In genomic region chrX:37349131-37350033, GRCh38 we compare ENCODE assay signal across 8 cellular contexts. TPM values are rescaled to one million over a fixed set of nuclear protein-coding genes. Genes with fewer than 3 reads are reported as not detected.
DNase-seq lines count a peak whose midpoint lies in the region; TF ChIP-seq lines count a peak whose summit lies in the region.

Gene PRRG1 (plus strand): TSS chrX:37349364. CDS start chrX:37406250, 56,886 bp downstream.

- CTCF ChIA-PET in activated naive CD4-positive, alpha-beta T cell treated with anti-CD3 and anti-CD28 coated beads for 36 hours (lab: Charles Lee), result no interaction called here

- peak within 1 kb of the TSS; percentile 34 for H3K4me3 Mint-ChIP-seq in activated naive CD4-positive, alpha-beta T cell treated with anti-CD3 and anti-CD28 coated beads for 36 hours

- peaks cover 4% of the 10 kb centered on the region for H3K4me1 Mint-ChIP-seq in activated naive CD4-positive, alpha-beta T cell treated with anti-CD3 and anti-CD28 coated beads for 36 hours (ENCODE audit: low read depth)

- no peak for TF ChIP-seq CTCF in kidney epithelial cell (IDR thresholded peaks at IDR 0.05; ENCODE audit: insufficient read depth, low read length, poor library complexity, severe bottlenecking)

- no peaks in the 10 kb centered on the region for H3K27me3 ChIP-seq in kidney epithelial cell (ENCODE audit: control insufficient read depth, insufficient read depth, low read length)
- H3K27me3 ChIP-seq in skeletal muscle satellite cell (ENCODE audit: control insufficient read depth, insufficient read depth, low read length), result no peaks in the 10 kb centered on the region

- H3K4me1 ChIP-seq in skeletal muscle satellite cell (ENCODE audit: control insufficient read depth, insufficient read depth, low read length), result peaks cover 8% of the 10 kb centered on the region

- peak within 1 kb of the TSS; percentile 89 for H3K9ac ChIP-seq in skeletal muscle satellite cell (ENCODE audit: low read depth, low read length)

- H3K4me2 ChIP-seq in skeletal muscle satellite cell (ENCODE audit: low read length), result peak within 1 kb of the TSS; percentile 84

- H3K4me3 ChIP-seq in kidney epithelial cell (ENCODE audit: low read depth, low read length) (peak within 1 kb of the TSS; percentile 81), skeletal muscle satellite cell (ENCODE audit: low read length) (peak within 1 kb of the TSS; percentile 90)

- H3K9me3 Mint-ChIP-seq in activated naive CD4-positive, alpha-beta T cell treated with anti-CD3 and anti-CD28 coated beads for 36 hours, result no peaks in the 10 kb centered on the region

- DNase-seq in activated naive CD4-positive, alpha-beta T cell treated with anti-CD3 and anti-CD28 coated beads for 36 hours, result no peak
- no peak for DNase-seq in activated naive CD4-positive, alpha-beta T cell treated with anti-CD3 and anti-CD28 coated beads, Interleukin-2, amount 50 U/mL, for 16 hours
- DNase-seq in OCI-M1 (lab: John Stamatoyannopoulos, UW), result peak; percentile 81
- DNase-seq in dedifferentiated amniotic fluid mesenchymal stem cell (ENCODE audit: extremely low spot score), result peak; percentile 71
- DNase-seq in kidney epithelial cell (ENCODE audit: low read depth), result peak; percentile 37
- no peak for DNase-seq in AML-193 (lab: John Stamatoyannopoulos, UW)
- no peak for DNase-seq in stimulated activated CD4-positive, alpha-beta T cell treated with anti-CD3 and anti-CD28 coated beads, Interleukin-4, amount 100 ng/mL, for 24 hours

- H3K27ac Mint-ChIP-seq in activated naive CD4-positive, alpha-beta T cell treated with anti-CD3 and anti-CD28 coated beads for 36 hours, result no peak within 1 kb of the TSS

- H3K9me3 ChIP-seq in skeletal muscle satellite cell (replicated peaks; ENCODE audit: low read length), result no peaks in the 10 kb centered on the region

- no peaks in the 10 kb centered on the region for H3K36me3 Mint-ChIP-seq in activated naive CD4-positive, alpha-beta T cell treated with anti-CD3 and anti-CD28 coated beads for 36 hours (ENCODE audit: low read depth)

- H3K36me3 ChIP-seq in kidney epithelial cell (ENCODE audit: control insufficient read depth, insufficient read depth, low read length), result no peaks in the 10 kb centered on the region
- H3K36me3 ChIP-seq in skeletal muscle satellite cell (ENCODE audit: insufficient read depth, low read length), result no peaks in the 10 kb centered on the region

- H3K27me3 Mint-ChIP-seq in activated naive CD4-positive, alpha-beta T cell treated with anti-CD3 and anti-CD28 coated beads for 36 hours (ENCODE audit: low read depth), result peaks cover 17% of the 10 kb centered on the region

- intact Hi-C loops in activated naive CD4-positive, alpha-beta T cell treated with anti-CD3 and anti-CD28 coated beads for 36 hours (cut with micrococcal nuclease), result no loop called here

RNA-seq across cellular contexts. Expression of gene PRRG1, which starts in this region (rescaled TPM):
- total RNA-seq in activated naive CD4-positive, alpha-beta T cell treated with anti-CD3 and anti-CD28 coated beads for 36 hours, result not detected
- total RNA-seq in kidney epithelial cell, result 13.3 and 17.6 TPM in 2 replicates
- 9.1 and 11.4 TPM in 2 replicates for total RNA-seq in skeletal muscle satellite cell (2012; rRNA removed)

Comparison
In these comparisons a context has a peak if more than half of its experiments do, and no peak if none do; other contexts are left out.
1. RNA of gene PRRG1 (total RNA-seq): 13.3 to 17.6 TPM in kidney epithelial cell; not detected in activated naive CD4-positive, alpha-beta T cell treated with anti-CD3 and anti-CD28 coated beads for 36 hours; every median in the first group is over 10 times any median in the second.
2. DNase-seq: peak in OCI-M1 (single experiment), dedifferentiated amniotic fluid mesenchymal stem cell (single experiment) and kidney epithelial cell (single experiment); none in activated naive CD4-positive, alpha-beta T cell treated with anti-CD3 and anti-CD28 coated beads for 36 hours (single experiment), activated naive CD4-positive, alpha-beta T cell treated with anti-CD3 and anti-CD28 coated beads, Interleukin-2, amount 50 U/mL, for 16 hours (single experiment), AML-193 (0 of 2) and stimulated activated CD4-positive, alpha-beta T cell treated with anti-CD3 and anti-CD28 coated beads, Interleukin-4, amount 100 ng/mL, for 24 hours (single experiment).